9 cellular contexts compared by ENCODE assay signal in the genomic region with DNA sequence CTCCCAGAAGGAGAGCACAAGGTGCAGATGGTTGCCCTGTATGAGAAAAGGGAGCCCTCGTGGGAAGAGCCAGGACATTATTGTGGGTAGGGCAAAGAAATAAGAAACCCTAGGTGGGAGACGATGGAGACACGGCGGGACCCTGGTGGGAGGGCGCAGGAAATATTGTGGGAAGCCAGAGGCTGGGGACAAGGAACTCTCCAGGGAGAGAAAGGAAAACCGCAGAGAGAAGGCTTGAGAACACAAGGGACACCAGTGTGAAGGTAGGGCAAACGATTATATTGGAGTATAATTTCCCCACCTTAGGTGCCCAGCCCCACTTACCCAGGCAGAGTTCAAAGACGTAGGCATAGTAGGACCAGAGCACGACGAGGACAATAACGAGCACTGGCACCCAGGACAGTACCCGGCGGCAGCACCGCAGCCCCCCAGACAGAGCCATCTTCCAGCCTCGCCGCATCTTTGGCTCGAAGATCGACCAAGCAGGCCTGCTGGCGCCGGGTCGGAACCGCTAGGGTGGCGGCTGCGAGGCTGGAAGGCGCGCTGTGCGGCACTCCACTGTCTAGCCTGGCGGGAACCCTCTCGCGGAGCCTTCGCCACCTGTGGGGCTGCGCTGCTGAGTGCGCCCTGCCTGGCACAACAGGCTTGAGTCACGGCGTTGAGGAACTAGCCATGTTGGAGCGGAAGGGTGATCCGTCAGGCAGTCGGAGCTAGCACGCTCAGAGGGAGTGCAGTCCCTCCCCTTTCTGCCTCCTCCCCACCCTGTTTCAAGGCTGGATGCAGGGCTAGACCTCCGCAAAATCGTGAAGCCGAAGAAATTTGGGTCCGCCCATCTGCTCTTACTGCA. TPM values are rescaled to one million over a fixed set of nuclear protein-coding genes. Genes with fewer than 3 reads are reported as not detected.
A peak's percentile ranks its signal among the peaks of the same experiment; 100 is the strongest.
DNase-seq lines count a peak whose midpoint lies in the region; ATAC-seq and TF ChIP-seq lines count a peak whose summit lies in the region.
"Had no signal": no experiment of that assay in that cellular context is flagged by ENCODE, and none has a peak within 500 bp of the region (broad histone marks: within the 10 kb centered on the region; RNA-seq: fewer than 3 reads in every experiment).

A gene with protein sequence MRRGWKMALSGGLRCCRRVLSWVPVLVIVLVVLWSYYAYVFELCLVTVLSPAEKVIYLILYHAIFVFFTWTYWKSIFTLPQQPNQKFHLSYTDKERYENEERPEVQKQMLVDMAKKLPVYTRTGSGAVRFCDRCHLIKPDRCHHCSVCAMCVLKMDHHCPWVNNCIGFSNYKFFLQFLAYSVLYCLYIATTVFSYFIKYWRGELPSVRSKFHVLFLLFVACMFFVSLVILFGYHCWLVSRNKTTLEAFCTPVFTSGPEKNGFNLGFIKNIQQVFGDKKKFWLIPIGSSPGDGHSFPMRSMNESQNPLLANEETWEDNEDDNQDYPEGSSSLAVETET (minus strand): TSS at position 473 of the 847 bp plus-strand sequence. CDS start 13 bp downstream, at position 460.

- H3K4me3 Mint-ChIP-seq in activated CD4-positive, alpha-beta T cell treated with anti-CD3 and anti-CD28 coated beads for 36 hours = peak within 1 kb of the TSS; percentile 74
- peak within 1 kb of the TSS; percentile 66 for H3K4me3 Mint-ChIP-seq in chondrocyte (ENCODE audit: unreplicated experiment)

- H3K27me3 ChIP-seq in layer of hippocampus (ENCODE audit: control insufficient read depth, insufficient read depth, low read length) = no peaks in the 10 kb centered on the region

- peak within 1 kb of the TSS; percentile 21; the same call in 1 of the 2 replicates for H3K4me3 ChIP-seq in LNCaP clone FGC (ENCODE audit: low read depth, low read length)

- peak within 1 kb of the TSS; percentile 82 for H3K27ac Mint-ChIP-seq in activated CD4-positive, alpha-beta T cell treated with anti-CD3 and anti-CD28 coated beads for 36 hours
- no peak within 1 kb of the TSS for H3K27ac Mint-ChIP-seq in chondrocyte (ENCODE audit: unreplicated experiment)

- peaks cover 13% of the 10 kb centered on the region for H3K4me1 Mint-ChIP-seq in activated CD4-positive, alpha-beta T cell treated with anti-CD3 and anti-CD28 coated beads for 36 hours
- peaks cover 5% of the 10 kb centered on the region for H3K4me1 Mint-ChIP-seq in chondrocyte (ENCODE audit: low read depth)

- peak; percentile 93 for ATAC-seq in activated CD4-positive, alpha-beta T cell treated with anti-CD3 and anti-CD28 coated beads for 36 hours
- ATAC-seq in HG03025 (IDR thresholded peaks at IDR 0.05; ENCODE audit: low FRiP score, unreplicated experiment) = no peak

- H3K27ac ChIP-seq in 22Rv1 (peak within 1 kb of the TSS; percentile 50), layer of hippocampus (ENCODE audit: low read depth, low read length) (peak within 1 kb of the TSS; percentile 40)
- H3K27ac ChIP-seq: epithelial cell of prostate had no signal

- CTCF ChIA-PET in activated CD4-positive, alpha-beta T cell treated with anti-CD3 and anti-CD28 coated beads for 36 hours (lab: Charles Lee) = interaction anchor here (0.6 kb wide), 1 partner anchor 20 kb away, joined by 3 read pairs; no protein-coding TSS in a partner anchor

- no peaks in the 10 kb centered on the region for H3K36me3 Mint-ChIP-seq in activated CD4-positive, alpha-beta T cell treated with anti-CD3 and anti-CD28 coated beads for 36 hours (ENCODE audit: low read depth)
- no peaks in the 10 kb centered on the region for H3K36me3 Mint-ChIP-seq in chondrocyte (ENCODE audit: low read depth)

- DNase-seq in LNCaP clone FGC (ENCODE audit: low read depth) (no peak), chondrocyte (ENCODE audit: low spot score) (peak; percentile 89), HCEC 1CT (no peak)
- peak; percentile 71 for DNase-seq in activated CD4-positive, alpha-beta T cell treated with anti-CD3 and anti-CD28 coated beads for 36 hours
- DNase-seq in stimulated activated CD4-positive, alpha-beta T cell treated with anti-CD3 and anti-CD28 coated beads, Interleukin-1b, Interleukin-23, amount 100 ng/mL, for 1 hour (ENCODE audit: low read depth in 2 of 2) = peak; percentile 1 to 24

- intact Hi-C loops in activated CD4-positive, alpha-beta T cell treated with anti-CD3 and anti-CD28 coated beads for 36 hours (cut with DNase I, micrococcal nuclease) = no loop called here

- no peaks in the 10 kb centered on the region for H3K27me3 Mint-ChIP-seq in activated CD4-positive, alpha-beta T cell treated with anti-CD3 and anti-CD28 coated beads for 36 hours
- H3K27me3 Mint-ChIP-seq in chondrocyte (ENCODE audit: low read depth) = no peaks in the 10 kb centered on the region

- TF ChIP-seq CTCF in 22Rv1 (IDR thresholded peaks at IDR 0.05) = no peak
- no peak for TF ChIP-seq CTCF in LNCaP clone FGC (IDR thresholded peaks at IDR 0.05; ENCODE audit: control insufficient read depth, extremely low read depth, insufficient read depth)
- TF ChIP-seq CTCF in chondrocyte (IDR thresholded peaks at IDR 0.05) = no peak

- no peaks in the 10 kb centered on the region for H3K9me3 Mint-ChIP-seq in activated CD4-positive, alpha-beta T cell treated with anti-CD3 and anti-CD28 coated beads for 36 hours (ENCODE audit: low read depth)
- H3K9me3 Mint-ChIP-seq in chondrocyte (ENCODE audit: low read depth) = peaks cover 44% of the 10 kb centered on the region

- POLR2A ChIA-PET in activated CD4-positive, alpha-beta T cell treated with anti-CD3 and anti-CD28 coated beads for 36 hours (lab: Charles Lee) = interaction anchor here (0.6 to 0.8 kb wide), 2 partner anchors 168 to 249 kb away, joined by 3 to 7 read pairs; a partner anchor contains a TSS

RNA-seq across cellular contexts. Expression of the gene that starts here (rescaled TPM):
- under 1 TPM; 0.21 to 0.23 TPM for total RNA-seq in activated CD4-positive, alpha-beta T cell treated with anti-CD3 and anti-CD28 coated beads for 36 hours
- 0.13 to 0.51 TPM (median 0.15 TPM) in 3 replicates for total RNA-seq in chondrocyte

Comparison
In these comparisons a context has a peak if more than half of its experiments do, and no peak if none do; other contexts are left out.
1. Peak in DNase-seq and ATAC-seq in activated CD4-positive, alpha-beta T cell treated with anti-CD3 and anti-CD28 coated beads for 36 hours; RNA of the gene not detected or under 1 TPM.
2. Peak in DNase-seq in chondrocyte; RNA of the gene not detected or under 1 TPM.
3. DNase-seq: peak in stimulated activated CD4-positive, alpha-beta T cell treated with anti-CD3 and anti-CD28 coated beads, Interleukin-1b, Interleukin-23, amount 100 ng/mL, for 1 hour (2 of 2); none in LNCaP clone FGC (single experiment) and HCEC 1CT (single experiment).